In genomic region chr9:113446323-113446740, GRCh38 we compare ENCODE assay signal across 8 cellular contexts. TPM values are rescaled to one million over a fixed set of nuclear protein-coding genes. Genes with fewer than 3 reads are reported as not detected.
DNase-seq lines count a peak whose midpoint lies in the region; ATAC-seq and TF ChIP-seq lines count a peak whose summit lies in the region.

No MANE protein-coding gene starts in this region.

- H3K4me3 ChIP-seq in HCT116 (replicated peaks in 1 of 2; ENCODE audit: low read depth in 1 of 2, low read length in 2 of 2) (no peak overlapping the region), Panc1 (ENCODE audit: low read depth in 2 of 2, low read length in 2 of 2) (no peak overlapping the region)

- H3K36me3 ChIP-seq in HCT116 (ENCODE audit: control insufficient read depth in 1 of 2, insufficient read depth in 2 of 2, low read length in 2 of 2) (no peaks in the 10 kb centered on the region), Panc1 (ENCODE audit: control insufficient read depth, insufficient read depth, low read length) (no peaks in the 10 kb centered on the region)

- DNase-seq in DMS53 treated with DMSO at 0.1 percent for 48 hours (lab: John Stamatoyannopoulos, UW; ENCODE audit: unreplicated experiment) (peak; percentile 37), HCT116 (ENCODE audit: low read depth, low spot score) (peak; percentile 31), Panc1 (ENCODE audit: low read depth, low spot score) (peak; percentile 25), epidermal melanocyte (ENCODE audit: insufficient read length, low spot score) (peak; percentile 80), middle frontal gyrus (ENCODE audit: extremely low spot score, low spot score) (peak; percentile 71), activated gamma-delta T cell treated with Interleukin-2 at 50 U/mL for 16 hours (no peak)

- H2AFZ ChIP-seq in HCT116 (ENCODE audit: low read depth, low read length, poor library complexity, severe bottlenecking), result no peak overlapping the region

- no peaks in the 10 kb centered on the region for H3K4me1 ChIP-seq in HCT116 (ENCODE audit: control insufficient read depth in 1 of 2, insufficient read depth in 2 of 2, low read length in 2 of 2)
- no peaks in the 10 kb centered on the region for H3K4me1 ChIP-seq in Panc1 (ENCODE audit: control insufficient read depth, insufficient read depth, low read length)

- RAD21 ChIA-PET in HCT116 (lab: Charles Lee; ENCODE audit: low non-redundant PET in 1 of 2, low total read pairs in 2 of 2, uncharacterized antibody in 2 of 2, unreplicated experiment in 2 of 2), result interaction anchor here (0.8 to 2.2 kb wide), 8 partner anchors 9 to 212 kb away, joined by 3 to 24 read pairs (median 8); no protein-coding TSS in a partner anchor

- BruUV-seq in HCT116 (replicated peaks; lab: Mats Ljungman, UMichigan) (no TSS peak), Panc1 (replicated peaks; lab: Mats Ljungman, UMichigan) (no TSS peak)

- TF ChIP-seq POLR2A in HCT116 (IDR thresholded peaks at IDR 0.05; ENCODE audit: borderline replicate concordance, extremely low read depth, insufficient read depth, insufficient read length), result no peak

- POLR2A ChIA-PET in HCT116 (lab: Charles Lee), result no interaction called here
- POLR2A ChIA-PET in Panc1 (lab: Charles Lee), result no interaction called here

- intact Hi-C loops in HCT116 (cut with micrococcal nuclease), result loop anchor here (2.0 kb wide), 2 partner anchors 144 to 212 kb away; no protein-coding TSS in a partner anchor
- intact Hi-C loops in Panc1 (cut with micrococcal nuclease; ENCODE audit: unreplicated experiment), result loop anchor here (2.0 to 5.0 kb wide), 2 partner anchors 144 to 211 kb away; no protein-coding TSS in a partner anchor

- TF ChIP-seq CTCF in HCT116 (IDR thresholded peaks at IDR 0.05 in 2 of 3, conservative IDR thresholded peaks at IDR 0.05 in 1 of 3; ENCODE audit: borderline replicate concordance in 1 of 3, insufficient read depth in 1 of 3, low read depth in 2 of 3, low read length in 2 of 3) (peak; percentile 43 to 86 (median 67)), Panc1 (IDR thresholded peaks at IDR 0.05) (peak; percentile 52; the same call in 1 of the 2 replicates)

- H3K27ac ChIP-seq in HCT116 (ENCODE audit: low read depth, low read length) (no peak overlapping the region), Panc1 (ENCODE audit: low read length) (no peak overlapping the region)

- in situ Hi-C loops in Panc1 (cut with HindIII; ENCODE audit: low pct_unique_long_range_greater_than_20kb, low sequenced_read_pairs), result no loop called here

- H4K20me1 ChIP-seq in HCT116 (ENCODE audit: insufficient read depth), result no peaks in the 10 kb centered on the region

- no peak overlapping the region for H3K4me2 ChIP-seq in HCT116 (ENCODE audit: low read length)

- H3K9me3 ChIP-seq in HCT116 (ENCODE audit: control insufficient read depth in 1 of 2, insufficient read depth in 1 of 2, low read depth in 1 of 2, low read length in 2 of 2) (no peaks in the 10 kb centered on the region), Panc1 (ENCODE audit: control insufficient read depth, insufficient read depth, low read depth, low read length) (no peaks in the 10 kb centered on the region)

- CTCF ChIA-PET in HCT116 (lab: Charles Lee), result interaction anchor here (0.6 to 4.4 kb wide), 16 partner anchors 9 to 225 kb away, joined by 3 to 159 read pairs (median 4); partner anchors contain the start of genes CDC26, FKBP15, PRPF4 and RGS3
- CTCF ChIA-PET in Panc1 (lab: Charles Lee), result interaction anchor here (0.6 to 2.4 kb wide), 4 partner anchors 20 to 211 kb away, joined by 4 to 10 read pairs (median 5); no protein-coding TSS in a partner anchor

- peak; percentile 90 for TF ChIP-seq RAD21 in HCT116 (IDR thresholded peaks at IDR 0.05; ENCODE audit: low read depth)

- H3K9me2 ChIP-seq in HCT116 (ENCODE audit: insufficient read depth), result no peaks in the 10 kb centered on the region

- H3K27me3 ChIP-seq in HCT116 (ENCODE audit: insufficient read depth, low read length) (no peaks in the 10 kb centered on the region), Panc1 (ENCODE audit: control insufficient read depth, insufficient read depth, low read length) (no peaks in the 10 kb centered on the region)

- ATAC-seq in HCT116 (peak; percentile 76), Panc1 (peak; percentile 51; the same call in 1 of the 2 replicates), HG02759 (IDR thresholded peaks at IDR 0.05; ENCODE audit: unreplicated experiment) (no peak), GM21737 (IDR thresholded peaks at IDR 0.05; ENCODE audit: unreplicated experiment) (no peak)

- H3K9ac ChIP-seq in HCT116 (ENCODE audit: low read length), result no peak overlapping the region

- H3K79me2 ChIP-seq in HCT116 (ENCODE audit: insufficient read depth, low read length), result no peaks in the 10 kb centered on the region

TF ChIP-seq in HCT116, 20 proteins besides CTCF, POLR2A, EP300 and RAD21:
- TF ChIP-seq CEBPB (IDR thresholded peaks at IDR 0.05; ENCODE audit: low read depth) (no peak), YY1 (IDR thresholded peaks at IDR 0.05; ENCODE audit: extremely low read depth, insufficient replicate concordance, low read depth, low read length) (no peak), ZNF274 (IDR thresholded peaks at IDR 0.05; ENCODE audit: low read depth, low read length) (no peak), SRF (IDR thresholded peaks at IDR 0.05; ENCODE audit: low read depth) (no peak), SP1 (IDR thresholded peaks at IDR 0.05; ENCODE audit: low read depth) (no peak), EGR1 (IDR thresholded peaks at IDR 0.05; ENCODE audit: low read depth) (no peak), ZBTB33 (IDR thresholded peaks at IDR 0.05; ENCODE audit: extremely low read depth, insufficient replicate concordance, low read length) (no peak), POLR2AphosphoS5 (IDR thresholded peaks at IDR 0.05; ENCODE audit: low read depth, low read length) (no peak), ZFX (IDR thresholded peaks at IDR 0.05) (no peak), TCF7L2 (IDR thresholded peaks at IDR 0.05; ENCODE audit: borderline replicate concordance, extremely low read depth, insufficient read depth, insufficient read length) (no peak), JUND (IDR thresholded peaks at IDR 0.05) (no peak), EZH2phosphoT487 (IDR thresholded peaks at IDR 0.05; ENCODE audit: borderline replicate concordance) (no peak), MAX (IDR thresholded peaks at IDR 0.05) (no peak), ELF1 (IDR thresholded peaks at IDR 0.05; ENCODE audit: borderline replicate concordance, low read depth) (no peak)

RNA-seq across cellular contexts. Expression of gene RGS3, which starts 17.2 kb away (rescaled TPM):
- 39.4 TPM for total RNA-seq in HCT116 (2021; ENCODE audit: unreplicated experiment)
- 35.0 and 42.5 TPM in 2 replicates for polyA plus RNA-seq in HCT116 (2012)
- total RNA-seq in Panc1 (2021; ENCODE audit: unreplicated experiment), result 15.1 TPM
- polyA plus RNA-seq in Panc1 (2012; ENCODE audit: insufficient read length), result 12.4 TPM

RNA-seq across cellular contexts. Expression of gene C9orf43, which starts 35.8 kb away (rescaled TPM):
- total RNA-seq in HCT116 (2021; ENCODE audit: unreplicated experiment) (0.71 TPM), Panc1 (2021; ENCODE audit: unreplicated experiment) (1.2 TPM)
- polyA plus RNA-seq in HCT116 (2012), result 0.26 and 0.77 TPM in 2 replicates
- 1.1 TPM for polyA plus RNA-seq in Panc1 (2012; ENCODE audit: insufficient read length)

RNA-seq across cellular contexts. Expression of gene POLE3, which starts 35.9 kb away (rescaled TPM):
- total RNA-seq in HCT116 (2021; ENCODE audit: unreplicated experiment), result 65.1 TPM
- polyA plus RNA-seq in HCT116 (2012), result 31.3 and 38.8 TPM in 2 replicates
- 48.5 TPM for total RNA-seq in Panc1 (2021; ENCODE audit: unreplicated experiment)
- 40.1 TPM for polyA plus RNA-seq in Panc1 (2012; ENCODE audit: insufficient read length)

RNA-seq across cellular contexts. Expression of gene ALAD, which starts 45.2 kb away (rescaled TPM):
- total RNA-seq in HCT116 (2021; ENCODE audit: unreplicated experiment), result 14.0 TPM
- 15.1 and 15.7 TPM in 2 replicates for polyA plus RNA-seq in HCT116 (2012)
- total RNA-seq in Panc1 (2021; ENCODE audit: unreplicated experiment), result 8.9 TPM
- polyA plus RNA-seq in Panc1 (2012; ENCODE audit: insufficient read length), result 10.6 TPM

Comparison
In these comparisons a context has a peak if more than half of its experiments do, and no peak if none do; other contexts are left out.
1. ATAC-seq: peak in HCT116 (single experiment) and Panc1 (single experiment); none in HG02759 (single experiment) and GM21737 (single experiment).